Comparison of ENCODE assay signal across 22 cellular contexts in the genomic region with DNA sequence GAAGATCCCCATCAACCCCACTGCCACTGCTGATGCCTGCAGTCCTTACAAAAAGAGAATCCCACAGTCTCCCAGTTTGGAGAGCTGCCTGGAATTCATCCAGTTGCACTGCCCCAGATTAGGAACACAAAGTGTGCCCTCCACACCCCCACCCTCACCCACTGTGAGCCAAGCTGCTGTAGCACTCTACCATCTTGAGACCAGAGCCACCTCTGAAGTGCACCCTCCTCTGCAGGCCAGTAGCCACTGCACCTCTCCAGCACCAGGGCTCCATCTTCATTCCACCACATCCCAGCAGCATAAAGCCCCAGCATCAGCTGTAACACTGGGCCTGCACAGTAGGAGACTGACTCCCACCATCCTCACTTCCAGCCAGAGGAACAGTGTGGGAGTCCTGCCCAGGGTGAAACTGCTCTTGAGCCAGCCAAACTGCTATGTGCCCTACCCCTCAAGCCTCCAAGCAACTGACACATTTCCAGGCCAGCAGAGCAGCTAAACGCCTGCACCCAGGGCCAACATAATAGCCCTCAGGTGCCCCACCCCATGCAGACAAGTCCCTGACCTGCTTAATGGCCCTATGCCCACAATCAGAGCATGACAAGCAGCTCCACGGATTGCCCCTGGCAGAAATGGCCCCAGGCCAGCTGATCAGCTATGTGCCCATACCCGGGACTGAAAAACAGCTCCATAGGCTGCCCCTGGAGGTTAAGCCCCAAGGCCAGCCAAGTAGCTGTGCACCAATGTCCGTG.
DNase-seq lines count a peak whose midpoint lies in the region; ATAC-seq, FAIRE-seq and TF ChIP-seq lines count a peak whose summit lies in the region.
"Had no signal": no experiment of that assay in that cellular context is flagged by ENCODE, and none has a peak within 500 bp of the region (broad histone marks: within the 10 kb centered on the region; RNA-seq: fewer than 3 reads in every experiment).

No MANE protein-coding gene starts in this region.

- intact Hi-C loops in Right ventricle myocardium inferior (cut with DNase I) (no loop called here), HepG2 (cut with micrococcal nuclease; ENCODE audit: unreplicated experiment) (no loop called here)

- in situ Hi-C loops in HepG2 (cut with HindIII; ENCODE audit: extremely low pct_ligation_motif_present, low pct_unique_long_range_greater_than_20kb), result no loop called here

- TF ChIP-seq RAD21 in HepG2 (CRISPR knock-in tag; IDR thresholded peaks at IDR 0.05), result no peak

- no peak overlapping the region for H3K4me3 ChIP-seq in right atrium auricular region
- H3K4me3 ChIP-seq in HepG2 (replicated peaks in 1 of 3; ENCODE audit: insufficient read depth in 1 of 3, low read depth in 2 of 3, low read length in 3 of 3), result no peak overlapping the region
- H3K4me3 ChIP-seq: BLaER1, GM23248 had no signal

- CTCF ChIA-PET in HepG2 (lab: Yijun Ruan, JAX; ENCODE audit: low intra/inter-chr PET ratio, low total read pairs), result no interaction called here

- DNase-seq in Right ventricle myocardium inferior (ENCODE audit: missing footprints) (no peak), right atrium auricular region (ENCODE audit: low spot score) (no peak), HepG2 (ENCODE audit: low spot score) (no peak), urothelium cell line (ENCODE audit: low spot score) (no peak), DMS153 (lab: John Stamatoyannopoulos, UW) (no peak), SIG-M5 treated with dmso at 0.1 percent for 504 hours (lab: John Stamatoyannopoulos, UW; ENCODE audit: unreplicated experiment) (no peak)
- DNase-seq: 8988T; CD8-positive, alpha-beta T cell; DMS79 treated with DMSO at 0.1 percent for 48 hours; GM23248; KG1; NCI-H1105; NCI-H1694; NCI-H2107; NCI-H2227 treated with DMSO at 0.1 percent for 48 hours; NCI-H524; SHP77 had no signal

- no peaks in the 10 kb centered on the region for H3K79me2 ChIP-seq in HepG2 (ENCODE audit: insufficient read depth, low read length)

- H2AFZ ChIP-seq in HepG2 (ENCODE audit: low read length), result no peak overlapping the region
- H2AFZ ChIP-seq: GM23248 had no signal

- no peak for TF ChIP-seq CTCF in right atrium auricular region (IDR thresholded peaks at IDR 0.05)
- TF ChIP-seq CTCF in HepG2 (CRISPR knock-in tag; IDR thresholded peaks at IDR 0.05), result no peak

- H3K27ac ChIP-seq in right atrium auricular region (no peak overlapping the region), HepG2 (ENCODE audit: extremely low read length, insufficient read depth, low read length) (no peak overlapping the region)
- H3K27ac ChIP-seq: BLaER1, GM23248 had no signal

- no peak for TF ChIP-seq POLR2A in HepG2 (IDR thresholded peaks at IDR 0.05; ENCODE audit: insufficient read depth in 1 of 2, low read depth in 2 of 2, low read length in 2 of 2)

- H3K9me3 ChIP-seq in right atrium auricular region (peaks cover 0 to 36% of the 10 kb centered on the region in 2 donors), HepG2 (ENCODE audit: low read length) (peaks cover 13% of the 10 kb centered on the region)

- H3K27me3 ChIP-seq in right atrium auricular region, result no peaks in the 10 kb centered on the region
- no peaks in the 10 kb centered on the region for H3K27me3 ChIP-seq in HepG2 (ENCODE audit: control insufficient read depth in 1 of 2, insufficient read depth in 2 of 2, low read length in 2 of 2)
- H3K27me3 ChIP-seq: BLaER1 had no signal

- WGBS in HepG2 (ENCODE audit: low lambda C conversion rate), result 100% methylated on average over 3 of the region's 4 CpGs

- no peaks in the 10 kb centered on the region for H4K20me1 ChIP-seq in HepG2 (ENCODE audit: insufficient read depth, low read length)
- H4K20me1 ChIP-seq: BLaER1 had no signal

- H3K9ac ChIP-seq in HepG2 (ENCODE audit: insufficient read depth, low read depth, low read length), result no peak overlapping the region
- H3K9ac ChIP-seq: BLaER1, GM23248 had no signal

- POLR2A ChIA-PET in HepG2 (lab: Yijun Ruan, JAX), result no interaction called here

- no TSS peak for BruUV-seq in HepG2 (replicated peaks; lab: Mats Ljungman, UMichigan)

- FAIRE-seq in HepG2 (lab: Jason Lieb, UNC) (no peak), urothelium cell line (lab: Jason Lieb, UNC) (peak; percentile 62)
- FAIRE-seq: D721Med, G401.6 had no signal

- H3K4me1 ChIP-seq in right atrium auricular region (peaks cover 0 to 14% of the 10 kb centered on the region in 2 donors), HepG2 (ENCODE audit: insufficient read depth, low read length) (no peaks in the 10 kb centered on the region)
- H3K4me1 ChIP-seq: BLaER1 had no signal

- no peaks in the 10 kb centered on the region for H3K36me3 ChIP-seq in right atrium auricular region
- 0 out of 5 replicates have a peak, but pooled peaks cover 0 to under 1% of the 10 kb centered on the region in 2 experiments for H3K36me3 ChIP-seq in HepG2 (replicated peaks in 1 of 2; ENCODE audit: control insufficient read depth in 1 of 2, insufficient read depth in 2 of 2, low read length in 2 of 2)

- TF ChIP-seq EP300 in HepG2 (IDR thresholded peaks at IDR 0.05; ENCODE audit: low read depth in 2 of 2, low read length in 2 of 2) (no peak), HepG2 (CRISPR knock-in tag; IDR thresholded peaks at IDR 0.05; ENCODE audit: borderline replicate concordance) (no peak)

- peak; percentile 20 for ATAC-seq in Right ventricle myocardium inferior
- ATAC-seq in esophagus mucosa, result peak; percentile 90
- ATAC-seq in HepG2, result peak; percentile 37; the same call in 2 of the 3 replicates
- ATAC-seq in GM18909 (IDR thresholded peaks at IDR 0.05; ENCODE audit: poor library complexity, unreplicated experiment), result no peak
- ATAC-seq: CD8-positive, alpha-beta T cell had no signal

- no peak overlapping the region for H3K4me2 ChIP-seq in HepG2 (ENCODE audit: low read depth, low read length)
- H3K4me2 ChIP-seq: BLaER1 had no signal

TF ChIP-seq in HepG2, 621 proteins besides CTCF, POLR2A, EP300 and RAD21 (continues in another document):
- no peak for TF ChIP-seq ZNF703 (CRISPR knock-in tag; IDR thresholded peaks at IDR 0.05; ENCODE audit: borderline replicate concordance)
- TF ChIP-seq, protein P1, sequence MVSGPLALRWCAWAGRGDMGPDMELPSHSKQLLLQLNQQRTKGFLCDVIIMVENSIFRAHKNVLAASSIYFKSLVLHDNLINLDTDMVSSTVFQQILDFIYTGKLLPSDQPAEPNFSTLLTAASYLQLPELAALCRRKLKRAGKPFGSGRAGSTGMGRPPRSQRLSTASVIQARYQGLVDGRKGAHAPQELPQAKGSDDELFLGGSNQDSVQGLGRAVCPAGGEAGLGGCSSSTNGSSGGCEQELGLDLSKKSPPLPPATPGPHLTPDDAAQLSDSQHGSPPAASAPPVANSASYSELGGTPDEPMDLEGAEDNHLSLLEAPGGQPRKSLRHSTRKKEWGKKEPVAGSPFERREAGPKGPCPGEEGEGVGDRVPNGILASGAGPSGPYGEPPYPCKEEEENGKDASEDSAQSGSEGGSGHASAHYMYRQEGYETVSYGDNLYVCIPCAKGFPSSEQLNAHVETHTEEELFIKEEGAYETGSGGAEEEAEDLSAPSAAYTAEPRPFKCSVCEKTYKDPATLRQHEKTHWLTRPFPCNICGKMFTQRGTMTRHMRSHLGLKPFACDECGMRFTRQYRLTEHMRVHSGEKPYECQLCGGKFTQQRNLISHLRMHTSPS (CRISPR knock-in tag; IDR thresholded peaks at IDR 0.05; ENCODE audit: low read depth), result no peak
- TF ChIP-seq, protein P2, sequence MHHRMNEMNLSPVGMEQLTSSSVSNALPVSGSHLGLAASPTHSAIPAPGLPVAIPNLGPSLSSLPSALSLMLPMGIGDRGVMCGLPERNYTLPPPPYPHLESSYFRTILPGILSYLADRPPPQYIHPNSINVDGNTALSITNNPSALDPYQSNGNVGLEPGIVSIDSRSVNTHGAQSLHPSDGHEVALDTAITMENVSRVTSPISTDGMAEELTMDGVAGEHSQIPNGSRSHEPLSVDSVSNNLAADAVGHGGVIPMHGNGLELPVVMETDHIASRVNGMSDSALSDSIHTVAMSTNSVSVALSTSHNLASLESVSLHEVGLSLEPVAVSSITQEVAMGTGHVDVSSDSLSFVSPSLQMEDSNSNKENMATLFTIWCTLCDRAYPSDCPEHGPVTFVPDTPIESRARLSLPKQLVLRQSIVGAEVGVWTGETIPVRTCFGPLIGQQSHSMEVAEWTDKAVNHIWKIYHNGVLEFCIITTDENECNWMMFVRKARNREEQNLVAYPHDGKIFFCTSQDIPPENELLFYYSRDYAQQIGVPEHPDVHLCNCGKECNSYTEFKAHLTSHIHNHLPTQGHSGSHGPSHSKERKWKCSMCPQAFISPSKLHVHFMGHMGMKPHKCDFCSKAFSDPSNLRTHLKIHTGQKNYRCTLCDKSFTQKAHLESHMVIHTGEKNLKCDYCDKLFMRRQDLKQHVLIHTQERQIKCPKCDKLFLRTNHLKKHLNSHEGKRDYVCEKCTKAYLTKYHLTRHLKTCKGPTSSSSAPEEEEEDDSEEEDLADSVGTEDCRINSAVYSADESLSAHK (CRISPR knock-in tag; IDR thresholded peaks at IDR 0.05; ENCODE audit: borderline replicate concordance), result no peak
- no peak for TF ChIP-seq TBL1XR1 (IDR thresholded peaks at IDR 0.05; ENCODE audit: borderline replicate concordance, low read length, partially characterized antibody)
- TF ChIP-seq, protein P3, sequence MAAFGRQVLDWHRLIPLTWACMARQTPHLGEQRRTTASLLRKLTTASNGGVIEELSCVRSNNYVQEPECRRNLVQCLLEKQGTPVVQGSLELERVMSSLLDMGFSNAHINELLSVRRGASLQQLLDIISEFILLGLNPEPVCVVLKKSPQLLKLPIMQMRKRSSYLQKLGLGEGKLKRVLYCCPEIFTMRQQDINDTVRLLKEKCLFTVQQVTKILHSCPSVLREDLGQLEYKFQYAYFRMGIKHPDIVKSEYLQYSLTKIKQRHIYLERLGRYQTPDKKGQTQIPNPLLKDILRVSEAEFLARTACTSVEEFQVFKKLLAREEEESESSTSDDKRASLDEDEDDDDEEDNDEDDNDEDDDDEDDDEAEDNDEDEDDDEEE (CRISPR knock-in tag; IDR thresholded peaks at IDR 0.05), result no peak
- TF ChIP-seq SATB2 (CRISPR knock-in tag; IDR thresholded peaks at IDR 0.05), result no peak
